In the genomic region with DNA sequence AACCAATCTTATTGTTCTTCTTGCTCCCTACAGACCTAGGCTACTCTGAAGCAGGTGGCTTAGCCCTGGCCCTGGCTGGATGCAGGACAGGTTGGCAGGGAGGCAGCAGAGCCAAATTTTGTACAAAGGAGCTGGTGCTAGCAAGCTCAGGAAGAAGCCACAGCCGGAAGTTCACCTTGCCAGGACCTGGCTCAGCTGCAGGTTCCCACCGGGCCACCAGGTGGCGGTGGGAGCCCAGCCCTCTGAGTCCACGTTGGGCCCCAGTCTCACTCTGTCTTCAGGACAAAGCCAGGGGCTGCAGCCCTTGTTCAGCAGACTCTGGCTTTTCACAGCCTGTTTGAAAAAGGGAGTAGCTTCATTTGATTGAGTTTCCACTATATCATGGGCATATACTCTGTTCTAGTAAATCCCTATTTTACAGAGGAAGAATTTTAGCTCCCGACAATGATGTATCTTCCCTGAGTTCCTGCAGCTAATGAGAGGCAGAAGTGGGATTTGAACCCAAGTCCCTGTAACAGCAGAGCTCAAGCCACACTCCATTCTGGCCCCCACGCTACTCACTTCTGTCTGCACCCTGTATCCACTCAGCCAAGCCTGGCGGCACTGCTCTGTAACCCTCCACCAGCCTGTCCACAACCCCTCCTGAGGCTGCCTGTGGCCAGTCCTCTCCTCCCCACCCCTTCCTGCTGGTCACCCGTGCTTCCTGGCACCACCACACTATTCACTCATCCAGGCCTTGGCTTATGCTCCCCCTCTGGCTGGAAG, we compare ENCODE assay signal across 8 cellular contexts. TPM values are rescaled to one million over a fixed set of nuclear protein-coding genes. Genes with fewer than 3 reads are reported as not detected.
DNase-seq lines count a peak whose midpoint lies in the region; ATAC-seq and TF ChIP-seq lines count a peak whose summit lies in the region.

No MANE protein-coding gene starts in this region.

- peaks cover 13% of the 10 kb centered on the region for H3K23me2 ChIP-seq in H9 (ENCODE audit: insufficient read length, low read depth, low read length, poor library complexity, severe bottlenecking)

- peak overlapping the region; percentile 49 for H4K91ac ChIP-seq in H9 (ENCODE audit: insufficient read length, low read depth, low read length)

- no peak overlapping the region for H2BK12ac ChIP-seq in H9 (ENCODE audit: insufficient read length, low read depth, low read length)

- H3K4me3 Mint-ChIP-seq in H9: peak overlapping the region in 1 of 2 experiments; percentile 38; a peak in 1 of 5 replicates

- DNase-seq in DMS53 (lab: John Stamatoyannopoulos, UW) (peak; percentile 93), H9 (peak; percentile 92), MV-4-11 (lab: John Stamatoyannopoulos, UW) (peak; percentile 52), SJSA1 (ENCODE audit: low read depth in 1 of 2, low spot score in 2 of 2) (peak; percentile 78 to 84), foreskin keratinocyte (peak; percentile 37 to 68), nucleus accumbens (lab: John Stamatoyannopoulos, UW) (peak in 44 of 56 donors; percentile 3 to 70 (median 28)), suprapubic skin (ENCODE audit: low spot score in 2 of 2) (peak in 1 of 2 donors; percentile 87)
- peak; percentile 66 for DNase-seq in activated gamma-delta T cell treated with anti-CD3 and anti-CD28 coated beads, Interleukin-2, amount 50 U/mL, for 16 hours (ENCODE audit: low read depth)

- peaks cover 33 to 38% of the 10 kb centered on the region in 2 experiments for H3K4me1 Mint-ChIP-seq in H9

- no peaks in the 10 kb centered on the region; a peak in 1 of 5 replicates for H3K9me3 Mint-ChIP-seq in H9

- peaks cover 13% of the 10 kb centered on the region for H3K79me2 ChIP-seq in H9 (ENCODE audit: insufficient read depth, low read length)

- no CpG with 5 or more reads among the region's 8 CpGs for WGBS in H9 (ENCODE audit: extremely low coverage, insufficient read length, low lambda C conversion rate)
- WGBS in suprapubic skin: 31% methylated on average over 8 of the region's 8 CpGs

- no peak overlapping the region for H2AK5ac ChIP-seq in H9 (ENCODE audit: insufficient read length, low read length)

- peak; percentile 98 for TF ChIP-seq CTCF in H9 (conservative IDR thresholded peaks at IDR 0.05)
- TF ChIP-seq CTCF in foreskin keratinocyte (conservative IDR thresholded peaks at IDR 0.05): peak; percentile 99
- TF ChIP-seq CTCF in suprapubic skin (IDR thresholded peaks at IDR 0.05): peak; percentile 95 to 96

- H3K23ac ChIP-seq in H9 (ENCODE audit: insufficient read length, low read depth, low read length): no peak overlapping the region

- H3K27me3 ChIP-seq in H9 (ENCODE audit: insufficient read depth, low read length) (no peaks in the 10 kb centered on the region), SJSA1 (replicated peaks) (no peaks in the 10 kb centered on the region), foreskin keratinocyte (no peaks in the 10 kb centered on the region), suprapubic skin (no peaks in the 10 kb centered on the region)

- no peak overlapping the region for H3K27ac ChIP-seq in H9 (ENCODE audit: insufficient read length, low read depth, low read length)
- H3K27ac ChIP-seq in SJSA1: no peak overlapping the region
- no peak overlapping the region for H3K27ac ChIP-seq in foreskin keratinocyte
- peak overlapping the region; percentile 46 for H3K27ac ChIP-seq in suprapubic skin

- no peaks in the 10 kb centered on the region for H4K20me1 ChIP-seq in H9 (ENCODE audit: control insufficient read depth, insufficient read depth, insufficient read length)

- no peaks in the 10 kb centered on the region for H3K9me3 ChIP-seq in H9 (ENCODE audit: control insufficient read depth, low read depth, low read length)
- no peaks in the 10 kb centered on the region for H3K9me3 ChIP-seq in SJSA1 (replicated peaks)
- H3K9me3 ChIP-seq in suprapubic skin: no peaks in the 10 kb centered on the region

- H3K4me1 ChIP-seq in H9 (ENCODE audit: insufficient read depth, low read length) (peaks cover 5% of the 10 kb centered on the region), SJSA1 (replicated peaks) (peaks cover 32% of the 10 kb centered on the region), foreskin keratinocyte (peaks cover 1% of the 10 kb centered on the region), suprapubic skin (peaks cover 45% of the 10 kb centered on the region)

- no peaks in the 10 kb centered on the region for H3K79me1 ChIP-seq in H9 (ENCODE audit: insufficient read depth, low read depth, low read length, poor library complexity, severe bottlenecking)

- H3K36me3 Mint-ChIP-seq in H9 (ENCODE audit: insufficient read depth in 1 of 3, low read depth in 3 of 3): peaks cover 6 to 33% (median 26%) of the 10 kb centered on the region in 3 experiments; a peak in 6 of 7 replicates

- H2AFZ ChIP-seq in H9 (ENCODE audit: low read length): no peak overlapping the region

- H3T11ph ChIP-seq in H9 (ENCODE audit: low read length): no peak overlapping the region

- H3K18ac ChIP-seq in H9 (ENCODE audit: insufficient read length, low read depth, low read length): peak overlapping the region; percentile 76

- H2BK120ac ChIP-seq in H9 (ENCODE audit: low read depth, low read length, poor library complexity, severe bottlenecking): no peak overlapping the region

- H3K27me3 Mint-ChIP-seq in H9 (ENCODE audit: low read depth): no peaks in the 10 kb centered on the region

- no peak overlapping the region for H2BK5ac ChIP-seq in H9 (ENCODE audit: insufficient read length, low read length)

- peak overlapping the region; percentile 28 for H4K5ac ChIP-seq in H9 (ENCODE audit: insufficient read length, low read depth, low read length)

- H3K36me3 ChIP-seq in SJSA1 (peaks cover 12% of the 10 kb centered on the region), suprapubic skin (peaks cover 6% of the 10 kb centered on the region)

- no peak overlapping the region for H3K4ac ChIP-seq in H9 (ENCODE audit: low read depth, low read length)

- H3K4me2 ChIP-seq in H9 (ENCODE audit: insufficient read depth, insufficient read length, low read length): no peak overlapping the region

- ATAC-seq in foreskin keratinocyte: peak; percentile 70

- H3K56ac ChIP-seq in H9 (ENCODE audit: insufficient read length, low read depth, low read length): no peak overlapping the region

- no peak overlapping the region for H2BK15ac ChIP-seq in H9 (ENCODE audit: low read depth, low read length)

- H4K8ac ChIP-seq in H9 (replicated peaks; ENCODE audit: insufficient read length, low read depth, low read length): no peak overlapping the region

- TF ChIP-seq EP300 in suprapubic skin (IDR thresholded peaks at IDR 0.05): no peak

- H3K4me3 ChIP-seq in SJSA1 (no peak overlapping the region), suprapubic skin (no peak overlapping the region)

- no peak overlapping the region for H3K9ac ChIP-seq in H9 (ENCODE audit: extremely low read depth, insufficient read length, low read length)

- TF ChIP-seq POLR2A in suprapubic skin (IDR thresholded peaks at IDR 0.05): no peak

- no peak overlapping the region for H3K14ac ChIP-seq in H9 (ENCODE audit: insufficient read depth, low read length)

- peak overlapping the region; percentile 80 to 94 (median 92) for H3K27ac Mint-ChIP-seq in H9

- H2BK20ac ChIP-seq in H9 (ENCODE audit: low read depth, low read length, poor library complexity, severe bottlenecking): no peak overlapping the region

RNA-seq across cellular contexts. Expression of gene TKFC, which starts 3.3 kb away (rescaled TPM):
- total RNA-seq in H9 (2021): 59.0 and 65.0 TPM in 2 replicates
- total RNA-seq in SJSA1 (2014; rRNA removed; shearing (Covaris generic)): 15.8 and 28.5 TPM in 2 replicates
- total RNA-seq in foreskin keratinocyte: 26.2 and 26.6 TPM in 2 replicates
- polyA plus RNA-seq in foreskin keratinocyte: 31.4 and 32.4 TPM in 2 replicates
- total RNA-seq in suprapubic skin: 10 to 100 TPM; 38.6 to 55.3 (median 47.8) TPM

RNA-seq across cellular contexts. Expression of gene DDB1, which starts 3.4 kb away (rescaled TPM):
- total RNA-seq in H9 (2021) (294 and 297 TPM in 2 replicates), foreskin keratinocyte (188 and 189 TPM in 2 replicates), suprapubic skin (100 to 1,000 TPM; 151 to 219 (median 182) TPM)
- 188 and 303 TPM in 2 replicates for total RNA-seq in SJSA1 (2014; rRNA removed; shearing (Covaris generic))
- 144 and 146 TPM in 2 replicates for polyA plus RNA-seq in foreskin keratinocyte

RNA-seq across cellular contexts. Expression of gene CYB561A3, which starts 25.3 kb away (rescaled TPM):
- 21.7 and 23.1 TPM in 2 replicates for total RNA-seq in H9 (2021)
- 51.4 and 60.1 TPM in 2 replicates for total RNA-seq in SJSA1 (2014; rRNA removed; shearing (Covaris generic))
- total RNA-seq in foreskin keratinocyte: 40.1 and 42.5 TPM in 2 replicates
- polyA plus RNA-seq in foreskin keratinocyte: 43.0 and 44.7 TPM in 2 replicates
- 100 to 1,000 TPM in 1 of 4 donors, 10 to 100 TPM in 3; 39.9 to 110 (median 79.8) TPM for total RNA-seq in suprapubic skin

RNA-seq across cellular contexts. Expression of gene TMEM138, which starts 25.8 kb away (rescaled TPM):
- total RNA-seq in H9 (2021) (35.4 and 43.6 TPM in 2 replicates), foreskin keratinocyte (41.4 and 46.2 TPM in 2 replicates), suprapubic skin (10 to 100 TPM; 22.3 to 43.5 (median 34.2) TPM)
- 46.1 and 65.4 TPM in 2 replicates for total RNA-seq in SJSA1 (2014; rRNA removed; shearing (Covaris generic))
- polyA plus RNA-seq in foreskin keratinocyte: 74.4 and 78.1 TPM in 2 replicates

RNA-seq across cellular contexts. Expression of gene VWCE, which starts 41.2 kb away (rescaled TPM):
- total RNA-seq in H9 (2021) (18.7 and 20.6 TPM in 2 replicates), foreskin keratinocyte (0.25 and 0.48 TPM in 2 replicates), suprapubic skin (1 to 10 TPM in 3 of 4 donors, under 1 TPM in 1; 0.26 to 1.7 (median 1.6) TPM)
- total RNA-seq in SJSA1 (2014; rRNA removed; shearing (Covaris generic)): 0.03 and 0.26 TPM in 2 replicates
- 0.46 and 0.48 TPM in 2 replicates for polyA plus RNA-seq in foreskin keratinocyte
